Comparison of ENCODE assay signal across 11 cellular contexts in the genomic region with DNA sequence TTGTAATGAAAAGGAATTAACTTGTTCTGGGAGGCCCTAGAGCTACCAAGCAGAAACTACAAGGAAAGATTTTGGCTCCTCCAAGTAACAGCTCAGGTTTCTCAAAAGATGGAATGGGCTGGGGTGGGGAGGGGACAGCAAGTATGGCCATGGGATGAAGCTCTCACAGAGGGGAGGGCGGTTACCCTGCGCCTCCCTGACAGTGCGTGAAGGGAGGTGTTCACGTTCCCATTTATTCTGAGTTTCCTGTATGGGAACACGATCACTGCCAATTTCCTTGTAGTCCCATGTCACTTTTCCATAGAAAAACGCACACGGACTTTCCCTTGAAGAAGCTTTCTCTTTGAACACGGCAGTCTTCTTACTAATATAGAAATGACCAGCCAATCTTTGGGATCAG. TPM values are rescaled to one million over a fixed set of nuclear protein-coding genes. Genes with fewer than 3 reads are reported as not detected.
DNase-seq lines count a peak whose midpoint lies in the region; ATAC-seq, FAIRE-seq and TF ChIP-seq lines count a peak whose summit lies in the region.
"Had no signal": no experiment of that assay in that cellular context is flagged by ENCODE, and none has a peak within 500 bp of the region (broad histone marks: within the 10 kb centered on the region; RNA-seq: fewer than 3 reads in every experiment).

No MANE protein-coding gene starts in this region.

- H3K9me1 ChIP-seq in keratinocyte (ENCODE audit: control insufficient read depth, extremely low read depth, insufficient read depth, low read length), result peaks cover 3% of the 10 kb centered on the region

- peak overlapping the region in 1 of 3 experiments; percentile 15 for H3K4me3 ChIP-seq in keratinocyte (ENCODE audit: control insufficient read depth in 2 of 3, extremely low read depth in 1 of 3, insufficient read depth in 2 of 3, low read depth in 1 of 3, low read length in 3 of 3)
- H3K4me3 ChIP-seq in thymus (ENCODE audit: low read length), result no peak overlapping the region

- CTCF ChIA-PET in activated CD4-positive, alpha-beta T cell treated with anti-CD3 and anti-CD28 coated beads for 36 hours (lab: Charles Lee), result interaction anchor here (0.7 to 1.0 kb wide), 2 partner anchors 10 to 32 kb away, joined by 3 read pairs; no protein-coding TSS in a partner anchor

- H3K9ac ChIP-seq in keratinocyte (ENCODE audit: control insufficient read depth, extremely low read depth, insufficient read depth, low read length), result peak overlapping the region; percentile 48

- peaks cover 91% of the 10 kb centered on the region for H3K4me1 Mint-ChIP-seq in activated CD4-positive, alpha-beta T cell treated with anti-CD3 and anti-CD28 coated beads for 36 hours

- 94% methylated on average over 8 of the region's 8 CpGs for WGBS in thymus

- H2AFZ ChIP-seq in keratinocyte (ENCODE audit: control insufficient read depth, low read length), result no peak overlapping the region

- H3K27me3 Mint-ChIP-seq in activated CD4-positive, alpha-beta T cell treated with anti-CD3 and anti-CD28 coated beads for 36 hours, result no peaks in the 10 kb centered on the region

- H3K4me3 Mint-ChIP-seq in activated CD4-positive, alpha-beta T cell treated with anti-CD3 and anti-CD28 coated beads for 36 hours, result peak overlapping the region; percentile 24

- H3K4me1 ChIP-seq in keratinocyte (ENCODE audit: control insufficient read depth, extremely low read depth, insufficient read depth, low read length) (peaks cover 63% of the 10 kb centered on the region), thymus (ENCODE audit: control insufficient read depth, insufficient read depth, low read length) (peaks cover 23% of the 10 kb centered on the region)

- FAIRE-seq in keratinocyte (lab: Jason Lieb, UNC), result no peak
- FAIRE-seq: A204.1 had no signal

- intact Hi-C loops in activated CD4-positive, alpha-beta T cell treated with anti-CD3 and anti-CD28 coated beads for 36 hours (cut with DNase I, micrococcal nuclease), result loop anchor here in 1 of 2 experiments (2.0 kb wide), 1 partner anchor 16 kb away; a partner anchor contains a TSS
- intact Hi-C loops in posterior cingulate gyrus (cut with DNase I), result no loop called here

- H3K9me3 ChIP-seq in keratinocyte (ENCODE audit: control insufficient read depth, low read depth, low read length) (no peaks in the 10 kb centered on the region), thymus (ENCODE audit: control insufficient read depth) (no peaks in the 10 kb centered on the region)

- peak overlapping the region; percentile 74 for H3K4me2 ChIP-seq in keratinocyte (ENCODE audit: control insufficient read depth, extremely low read depth, insufficient read depth, low read depth, low read length)

- peaks cover 91% of the 10 kb centered on the region for H3K79me2 ChIP-seq in keratinocyte (ENCODE audit: control insufficient read depth, insufficient read depth, low read length)

- peaks cover 3 to 16% of the 10 kb centered on the region in 2 experiments for H3K36me3 ChIP-seq in keratinocyte (ENCODE audit: control insufficient read depth in 2 of 2, extremely low read depth in 1 of 2, insufficient read depth in 2 of 2, low read length in 2 of 2)
- H3K36me3 ChIP-seq in thymus (ENCODE audit: control insufficient read depth, insufficient read depth), result peaks cover 4% of the 10 kb centered on the region

- no peak for DNase-seq in activated CD4-positive, alpha-beta T cell treated with anti-CD3 and anti-CD28 coated beads for 36 hours
- DNase-seq in activated CD4-positive, alpha-beta T cell treated with anti-CD3 and anti-CD28 coated beads for 1 hour, result no peak
- DNase-seq in activated naive CD4-positive, alpha-beta T cell treated with anti-CD3 and anti-CD28 coated beads, Interleukin-2, amount 50 U/mL, for 72 hours (ENCODE audit: low spot score in 2 of 2), result no peak
- DNase-seq in keratinocyte (ENCODE audit: low read depth, low spot score) (no peak), cerebellar nuclear complex (lab: John Stamatoyannopoulos, UW) (no peak), posterior cingulate gyrus (no peak)
- DNase-seq: NCI-H510A treated with DMSO at 0.1 percent for 48 hours had no signal

- no peak for TF ChIP-seq CTCF in keratinocyte (optimal IDR thresholded peaks at IDR 0.05 in 1 of 3, IDR thresholded peaks at IDR 0.05 in 1 of 3, conservative IDR thresholded peaks at IDR 0.05 in 1 of 3; ENCODE audit: extremely low read depth in 1 of 3, insufficient read depth in 2 of 3, low read length in 3 of 3)

- dilution Hi-C loops in keratinocyte (cut with MboI; ENCODE audit: extremely low pct_ligation_motif_present, low sequenced_read_pairs), result no loop called here

- POLR2A ChIA-PET in activated CD4-positive, alpha-beta T cell treated with anti-CD3 and anti-CD28 coated beads for 36 hours (lab: Charles Lee), result interaction anchor here (1.5 kb wide), 1 partner anchor 15 kb away, joined by 6 read pairs; no protein-coding TSS in a partner anchor

- H3K27me3 ChIP-seq in keratinocyte (ENCODE audit: control insufficient read depth, extremely low read depth, insufficient read depth, low read length) (no peaks in the 10 kb centered on the region), thymus (ENCODE audit: control insufficient read depth, insufficient read depth) (no peaks in the 10 kb centered on the region)

- H3K27ac Mint-ChIP-seq in activated CD4-positive, alpha-beta T cell treated with anti-CD3 and anti-CD28 coated beads for 36 hours, result peak overlapping the region; percentile 76
- H3K27ac Mint-ChIP-seq in activated naive CD4-positive, alpha-beta T cell treated with anti-CD3 and anti-CD28 coated beads, Interleukin-2, amount 50 U/mL, for 72 hours, result peak overlapping the region; percentile 79 to 81

- H3K27ac ChIP-seq in keratinocyte (ENCODE audit: control insufficient read depth, insufficient read depth, low read length) (peak overlapping the region; percentile 84), thymus (ENCODE audit: low read depth) (peak overlapping the region; percentile 36)

- H4K20me1 ChIP-seq in keratinocyte (ENCODE audit: control insufficient read depth, extremely low read depth, insufficient read depth, low read length), result peaks cover 3% of the 10 kb centered on the region

- H3K9me3 Mint-ChIP-seq in activated CD4-positive, alpha-beta T cell treated with anti-CD3 and anti-CD28 coated beads for 36 hours (ENCODE audit: low read depth), result peaks cover 2% of the 10 kb centered on the region
- peaks cover 4 to 7% of the 10 kb centered on the region in 2 donors for H3K9me3 Mint-ChIP-seq in activated naive CD4-positive, alpha-beta T cell treated with anti-CD3 and anti-CD28 coated beads, Interleukin-2, amount 50 U/mL, for 72 hours
- H3K9me3 Mint-ChIP-seq: activated T-helper 1 cell treated with anti-CD3 and anti-CD28 coated beads, Interleukin-12 subunit alpha, Interleukin-12 subunit beta, Interleukin-2, Interleukin-4 antibody, amounts not matched to agents 30 ng/mL and 10 ng/mL and 1 ng/mL, durations not matched to agents 14 hours and 24 hours and 36 hours had no signal

- peaks cover 22% of the 10 kb centered on the region for H3K36me3 Mint-ChIP-seq in activated CD4-positive, alpha-beta T cell treated with anti-CD3 and anti-CD28 coated beads for 36 hours (ENCODE audit: low read depth)
- H3K36me3 Mint-ChIP-seq in activated naive CD4-positive, alpha-beta T cell treated with anti-CD3 and anti-CD28 coated beads, Interleukin-2, amount 50 U/mL, for 72 hours, result peaks cover 13 to 18% of the 10 kb centered on the region in 2 donors

- no peak for ATAC-seq in activated CD4-positive, alpha-beta T cell treated with anti-CD3 and anti-CD28 coated beads for 36 hours
- no peak for ATAC-seq in activated naive CD4-positive, alpha-beta T cell treated with anti-CD3 and anti-CD28 coated beads, Interleukin-2, amount 50 U/mL, for 72 hours
- ATAC-seq in HG03469 (IDR thresholded peaks at IDR 0.05; ENCODE audit: unreplicated experiment), result no peak

RNA-seq across cellular contexts. Expression of a gene that starts 17.0 kb away (rescaled TPM):
- 10 to 100 TPM; 16.4 to 25.2 TPM for total RNA-seq in activated CD4-positive, alpha-beta T cell treated with anti-CD3 and anti-CD28 coated beads for 36 hours
- 10 to 100 TPM; 11.1 to 12.5 TPM for total RNA-seq in activated naive CD4-positive, alpha-beta T cell treated with anti-CD3 and anti-CD28 coated beads, Interleukin-2, amount 50 U/mL, for 72 hours
- polyA plus RNA-seq in keratinocyte (24.1 to 50.7 TPM (median 34.6 TPM) in 3 replicates), thymus (19.1 TPM)
- 4.3 TPM for polyA plus RNA-seq in keratinocyte (2011; ENCODE audit: low read depth)
- 39.4 and 54.8 TPM in 2 replicates for polyA plus RNA-seq in keratinocyte (2011; cell fraction: cytosol; rRNA removed)
- polyA plus RNA-seq in keratinocyte (2011; cell fraction: nucleus; rRNA removed), result 45.1 and 47.2 TPM in 2 replicates
- 16.4 and 22.4 TPM in 2 replicates for polyA plus RNA-seq in keratinocyte (2012; ENCODE audit: low replicate concordance)
- 32.5 to 52.2 TPM (median 33.1 TPM) in 3 replicates for polyA minus RNA-seq in keratinocyte
- polyA minus RNA-seq in keratinocyte (2011; cell fraction: cytosol; rRNA and poly(A)+ RNA removed), result 24.0 TPM
- 17.2 and 39.7 TPM in 2 replicates for polyA minus RNA-seq in keratinocyte (2011; cell fraction: nucleus; rRNA and poly(A)+ RNA removed)
